2 cellular contexts compared by ENCODE assay signal in genomic region chr5:93598141-93598996, GRCh38.
TF ChIP-seq lines count a peak whose summit lies in the region.

No MANE protein-coding gene starts in this region.

TF ChIP-seq in SK-N-SH, 30 proteins besides CTCF, POLR2A, EP300 and RAD21 (continued from another document):
- TF ChIP-seq USF1 (IDR thresholded peaks at IDR 0.05; ENCODE audit: borderline replicate concordance, low read depth) (no peak), REST (IDR thresholded peaks at IDR 0.05; ENCODE audit: low read depth, low read length) (no peak), IRF3 (IDR thresholded peaks at IDR 0.05; ENCODE audit: low read depth, low read length) (no peak), NFIC (IDR thresholded peaks at IDR 0.05; ENCODE audit: borderline replicate concordance) (no peak), USF2 (IDR thresholded peaks at IDR 0.05; ENCODE audit: borderline replicate concordance, low read depth, low read length) (no peak), FOXJ3 (CRISPR knock-in tag; IDR thresholded peaks at IDR 0.05) (no peak), JUND (IDR thresholded peaks at IDR 0.05) (no peak), CHD2 (IDR thresholded peaks at IDR 0.05; ENCODE audit: low read length, partially characterized antibody) (no peak), PBX3 (IDR thresholded peaks at IDR 0.05) (no peak), GABPA (IDR thresholded peaks at IDR 0.05; ENCODE audit: low read depth) (no peak), FOXM1 (IDR thresholded peaks at IDR 0.05; ENCODE audit: low read depth) (no peak), EZH2phosphoT487 (IDR thresholded peaks at IDR 0.05; ENCODE audit: borderline replicate concordance, low read depth) (no peak), NRF1 (IDR thresholded peaks at IDR 0.05; ENCODE audit: low read depth, low read length) (no peak), MEF2A (IDR thresholded peaks at IDR 0.05; ENCODE audit: borderline replicate concordance, low read depth) (no peak)
TF ChIP-seq in SK-N-SH: peak in this region for 0.

TF ChIP-seq in SK-N-SH treated with all-trans-retinoic acid at 6 μM for 48 hours, 23 proteins besides CTCF, POLR2A, EP300 and RAD21 (continued from another document):
- TF ChIP-seq POU6F1 (CRISPR knock-in tag; IDR thresholded peaks at IDR 0.05; ENCODE audit: borderline replicate concordance, low read depth), result no peak
- TF ChIP-seq RARB (CRISPR knock-in tag; IDR thresholded peaks at IDR 0.05), result no peak
- no peak for TF ChIP-seq ZFP3 (CRISPR knock-in tag; IDR thresholded peaks at IDR 0.05)
